Comparison of ENCODE assay signal across 22 cellular contexts in the genomic region with DNA sequence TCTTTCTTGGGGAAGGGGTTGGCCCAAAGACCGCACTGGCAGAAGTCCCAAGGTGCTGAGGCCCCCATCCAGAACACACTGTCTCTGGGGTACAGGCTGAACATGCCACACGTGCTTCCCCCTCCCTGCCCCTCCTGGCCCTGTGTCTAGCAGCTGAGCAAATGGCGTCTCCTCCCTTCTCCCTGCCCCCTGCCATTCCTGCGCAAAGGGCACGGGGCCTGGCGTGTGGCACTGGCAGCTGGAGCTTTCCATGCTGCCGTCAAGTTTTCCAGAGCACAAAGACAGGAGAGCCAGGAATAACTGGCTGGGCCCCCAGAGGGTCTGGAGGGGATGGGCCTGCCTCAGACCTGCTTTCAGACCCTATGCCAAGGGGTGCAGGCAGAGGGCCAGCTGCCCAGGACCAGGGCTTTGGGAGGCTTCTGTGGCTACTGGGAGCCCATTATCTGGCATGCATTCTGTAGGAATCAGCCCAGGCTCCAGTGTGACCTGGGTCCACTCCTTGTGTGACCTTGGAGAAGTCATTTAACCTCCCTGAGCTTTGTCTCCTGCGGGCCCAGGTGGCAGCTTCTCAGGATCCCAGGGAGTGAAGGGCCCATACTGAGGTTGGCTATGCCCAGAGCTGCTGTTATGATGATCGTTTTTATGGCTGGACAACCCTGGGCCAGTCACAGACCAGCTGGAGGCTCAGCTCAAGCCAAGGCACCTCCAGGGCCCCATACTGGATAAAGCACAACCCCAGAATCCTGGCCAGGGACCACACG. TPM values are rescaled to one million over a fixed set of nuclear protein-coding genes. Genes with fewer than 3 reads are reported as not detected.
A peak's percentile ranks its signal among the peaks of the same experiment; 100 is the strongest.
DNase-seq lines count a peak whose midpoint lies in the region; ATAC-seq and TF ChIP-seq lines count a peak whose summit lies in the region.
"Had no signal": no experiment of that assay in that cellular context is flagged by ENCODE, and none has a peak within 500 bp of the region (broad histone marks: within the 10 kb centered on the region; RNA-seq: fewer than 3 reads in every experiment).

No MANE protein-coding gene starts in this region.

- H3K4me3 Mint-ChIP-seq in effector memory CD8-positive, alpha-beta T cell: no peak overlapping the region
- H3K4me3 Mint-ChIP-seq: activated CD4-positive, alpha-beta T cell treated with anti-CD3 and anti-CD28 coated beads for 36 hours; activated naive CD4-positive, alpha-beta T cell treated with anti-CD3 and anti-CD28 coated beads, Interleukin-2, amount 10 ng/mL, durations not matched to agents 7 days and 5 days had no signal

- H3K9me2 ChIP-seq in HCT116 (ENCODE audit: insufficient read depth): no peaks in the 10 kb centered on the region

- H3K79me2 ChIP-seq in HCT116 (ENCODE audit: insufficient read depth, low read length): no peaks in the 10 kb centered on the region

- WGBS in stomach, 5 donors: 76 to 86% (median 77%) methylated on average over 9 to 10 of the region's 10 CpGs; no CpG with 5 or more reads in 1 of the 5 donors

- TF ChIP-seq EP300 in stomach (IDR thresholded peaks at IDR 0.05): no peak

- DNase-seq in HCT116 (ENCODE audit: low read depth, low spot score) (no peak), lower lobe of right lung (no peak), stomach (no peak), KG1 (lab: John Stamatoyannopoulos, UW) (no peak), NCI-H1105 treated with DMSO at 0.1 percent for 48 hours (lab: John Stamatoyannopoulos, UW) (no peak)
- no peak for DNase-seq in effector memory CD8-positive, alpha-beta T cell
- DNase-seq: activated CD4-positive, alpha-beta T cell treated with anti-CD3 and anti-CD28 coated beads for 36 hours; activated naive CD4-positive, alpha-beta T cell treated with anti-CD3 and anti-CD28 coated beads, Interleukin-2, amount 10 ng/mL, durations not matched to agents 7 days and 5 days; COR-L47; effector CD8-positive, alpha-beta T cell; NCI-H1048; NK-92 treated with Interleukin-12 subunit alpha and Interleukin-12 subunit beta, amount 100 ng/mL, for 24 hours; right lobe of liver; stimulated activated CD4-positive, alpha-beta T cell treated with anti-CD3 and anti-CD28 coated beads, Interleukin-4, amount 100 ng/mL, for 1 hour; stimulated activated CD8-positive, alpha-beta memory T cell treated with anti-CD3 and anti-CD28 coated beads, Interleukin-4, amount 100 ng/mL, for 48 hours; T-helper 9 cell had no signal

- CTCF ChIA-PET in HCT116 (lab: Charles Lee): no interaction called here

- H3K36me3 Mint-ChIP-seq in effector memory CD8-positive, alpha-beta T cell (ENCODE audit: insufficient read depth): no peaks in the 10 kb centered on the region
- H3K36me3 Mint-ChIP-seq: activated naive CD4-positive, alpha-beta T cell treated with anti-CD3 and anti-CD28 coated beads, Interleukin-2, amount 10 ng/mL, durations not matched to agents 7 days and 5 days had no signal

- intact Hi-C loops in HCT116 (cut with micrococcal nuclease): no loop called here
- intact Hi-C loops in lower lobe of right lung (cut with DNase I): no loop called here
- intact Hi-C loops in stomach (cut with DNase I; ENCODE audit: low total_unique reads): no loop called here

- H3K36me3 ChIP-seq in HCT116 (ENCODE audit: control insufficient read depth in 1 of 2, insufficient read depth in 2 of 2, low read length in 2 of 2): no peaks in the 10 kb centered on the region
- H3K36me3 ChIP-seq in lower lobe of right lung: no peaks in the 10 kb centered on the region
- no peaks in the 10 kb centered on the region for H3K36me3 ChIP-seq in stomach
- H3K36me3 ChIP-seq: right lobe of liver, upper lobe of left lung had no signal

- peaks cover 9 to 25% of the 10 kb centered on the region in 2 experiments for H3K4me1 ChIP-seq in HCT116 (ENCODE audit: control insufficient read depth in 1 of 2, insufficient read depth in 2 of 2, low read length in 2 of 2)
- H3K4me1 ChIP-seq in lower lobe of right lung: no peaks in the 10 kb centered on the region
- peaks cover 20 to 60% (median 40%) of the 10 kb centered on the region in 4 donors for H3K4me1 ChIP-seq in stomach
- H3K4me1 ChIP-seq: right lobe of liver had no signal

- peak overlapping the region; percentile 21 for H2AFZ ChIP-seq in HCT116 (ENCODE audit: low read depth, low read length, poor library complexity, severe bottlenecking)

- H3K4me3 ChIP-seq in HCT116 (replicated peaks in 1 of 2; ENCODE audit: low read depth in 1 of 2, low read length in 2 of 2): no peak overlapping the region
- no peak overlapping the region for H3K4me3 ChIP-seq in lower lobe of right lung
- H3K4me3 ChIP-seq in stomach: peak overlapping the region in 2 of 4 donors; percentile 5 to 32
- H3K4me3 ChIP-seq: right lobe of liver had no signal

- H3K9me3 Mint-ChIP-seq in effector memory CD8-positive, alpha-beta T cell: no peaks in the 10 kb centered on the region
- H3K9me3 Mint-ChIP-seq: activated naive CD4-positive, alpha-beta T cell treated with anti-CD3 and anti-CD28 coated beads, Interleukin-2, amount 10 ng/mL, durations not matched to agents 7 days and 5 days had no signal

- H3K27me3 ChIP-seq in HCT116 (ENCODE audit: insufficient read depth, low read length) (no peaks in the 10 kb centered on the region), lower lobe of right lung (ENCODE audit: low read depth) (peaks cover 4% of the 10 kb centered on the region), stomach (no peaks in the 10 kb centered on the region)
- H3K27me3 ChIP-seq: right lobe of liver, upper lobe of left lung had no signal

- peaks cover 0 to 6% of the 10 kb centered on the region in 2 donors for H3K27me3 Mint-ChIP-seq in effector memory CD8-positive, alpha-beta T cell
- H3K27me3 Mint-ChIP-seq: activated CD4-positive, alpha-beta T cell treated with anti-CD3 and anti-CD28 coated beads for 36 hours; activated naive CD4-positive, alpha-beta T cell treated with anti-CD3 and anti-CD28 coated beads, Interleukin-2, amount 10 ng/mL, durations not matched to agents 7 days and 5 days had no signal

- RAD21 ChIA-PET in HCT116 (lab: Charles Lee; ENCODE audit: low non-redundant PET in 1 of 2, low total read pairs in 2 of 2, uncharacterized antibody in 2 of 2, unreplicated experiment in 2 of 2): no interaction called here

- TF ChIP-seq CTCF in HCT116 (IDR thresholded peaks at IDR 0.05 in 2 of 3, conservative IDR thresholded peaks at IDR 0.05 in 1 of 3; ENCODE audit: borderline replicate concordance in 1 of 3, insufficient read depth in 1 of 3, low read depth in 2 of 3, low read length in 2 of 3) (no peak), lower lobe of right lung (IDR thresholded peaks at IDR 0.05) (no peak), stomach (IDR thresholded peaks at IDR 0.05) (no peak)

- TF ChIP-seq RAD21 in HCT116 (IDR thresholded peaks at IDR 0.05; ENCODE audit: low read depth): no peak

- no peak overlapping the region for H3K27ac Mint-ChIP-seq in effector memory CD8-positive, alpha-beta T cell
- H3K27ac Mint-ChIP-seq: activated CD4-positive, alpha-beta T cell treated with anti-CD3 and anti-CD28 coated beads for 36 hours; activated naive CD4-positive, alpha-beta T cell treated with anti-CD3 and anti-CD28 coated beads, Interleukin-2, amount 10 ng/mL, durations not matched to agents 7 days and 5 days had no signal

- BruUV-seq in HCT116 (replicated peaks; lab: Mats Ljungman, UMichigan): no TSS peak

- H3K4me1 Mint-ChIP-seq in effector memory CD8-positive, alpha-beta T cell (ENCODE audit: low read depth in 2 of 2): no peaks in the 10 kb centered on the region
- H3K4me1 Mint-ChIP-seq: activated CD4-positive, alpha-beta T cell treated with anti-CD3 and anti-CD28 coated beads for 36 hours; activated naive CD4-positive, alpha-beta T cell treated with anti-CD3 and anti-CD28 coated beads, Interleukin-2, amount 10 ng/mL, durations not matched to agents 7 days and 5 days had no signal

- H3K9me3 ChIP-seq in HCT116 (ENCODE audit: control insufficient read depth in 1 of 2, insufficient read depth in 1 of 2, low read depth in 1 of 2, low read length in 2 of 2) (no peaks in the 10 kb centered on the region), lower lobe of right lung (no peaks in the 10 kb centered on the region), stomach (no peaks in the 10 kb centered on the region)
- H3K9me3 ChIP-seq: right lobe of liver, upper lobe of left lung had no signal

- POLR2A ChIA-PET in HCT116 (lab: Charles Lee): no interaction called here

- H3K9ac ChIP-seq in HCT116 (ENCODE audit: low read length): no peak overlapping the region

- H4K20me1 ChIP-seq in HCT116 (ENCODE audit: insufficient read depth): no peaks in the 10 kb centered on the region

- TF ChIP-seq POLR2A in HCT116 (IDR thresholded peaks at IDR 0.05; ENCODE audit: borderline replicate concordance, extremely low read depth, insufficient read depth, insufficient read length): no peak
- TF ChIP-seq POLR2A in stomach (IDR thresholded peaks at IDR 0.05): no peak

- ATAC-seq in HCT116 (no peak), lower lobe of right lung (no peak), GM21825 (IDR thresholded peaks at IDR 0.05; ENCODE audit: unreplicated experiment) (no peak)
- ATAC-seq in effector memory CD8-positive, alpha-beta T cell (replicated peaks): no peak
- ATAC-seq: activated CD4-positive, alpha-beta T cell treated with anti-CD3 and anti-CD28 coated beads for 36 hours; right lobe of liver had no signal

- H3K27ac ChIP-seq in HCT116 (ENCODE audit: low read depth, low read length) (no peak overlapping the region; the same call in 1 of the 2 replicates), cingulate gyrus (ENCODE audit: low read depth, low read length) (peak overlapping the region; percentile 98), lower lobe of right lung (peak overlapping the region; percentile 11), stomach (peak overlapping the region in 4 of 5 donors; percentile 64 to 85 (median 76))
- H3K27ac ChIP-seq: right lobe of liver had no signal

- H3K4me2 ChIP-seq in HCT116 (ENCODE audit: low read length): peak overlapping the region; percentile 54

TF ChIP-seq in HCT116, 20 proteins besides CTCF, POLR2A, EP300 and RAD21:
- no peak for TF ChIP-seq ZFX (IDR thresholded peaks at IDR 0.05)
- no peak for TF ChIP-seq TCF7L2 (IDR thresholded peaks at IDR 0.05; ENCODE audit: borderline replicate concordance, extremely low read depth, insufficient read depth, insufficient read length)
- no peak for TF ChIP-seq SIN3A (IDR thresholded peaks at IDR 0.05; ENCODE audit: low read depth)
- TF ChIP-seq SP1 (IDR thresholded peaks at IDR 0.05; ENCODE audit: low read depth): no peak
- TF ChIP-seq YY1 (IDR thresholded peaks at IDR 0.05; ENCODE audit: extremely low read depth, insufficient replicate concordance, low read depth, low read length): no peak

RNA-seq across cellular contexts. Expression of a gene that starts 0.7 kb away (rescaled TPM):
- total RNA-seq in HCT116 (2021; ENCODE audit: unreplicated experiment): 0.20 TPM
- 0.08 and 0.30 TPM in 2 replicates for polyA plus RNA-seq in HCT116 (2012)
- total RNA-seq in lower lobe of right lung: 2.2 TPM
- 1 to 10 TPM in 4 of 5 donors, under 1 TPM in 1; 0.29 to 8.5 (median 2.2) TPM for total RNA-seq in stomach
- 1 to 10 TPM; 1.1 to 3.4 (median 2.7) TPM for polyA plus RNA-seq in stomach
- total RNA-seq: lung microvascular endothelial cell had no signal

RNA-seq across cellular contexts. Expression of a gene that starts 13.3 kb away (rescaled TPM):
- total RNA-seq in HCT116 (2021; ENCODE audit: unreplicated experiment): not detected
- not detected in 2 replicates for polyA plus RNA-seq in HCT116 (2012)
- not detected for total RNA-seq in lower lobe of right lung
- total RNA-seq in stomach: not detected
- not detected for polyA plus RNA-seq in stomach
- total RNA-seq: activated CD4-positive, alpha-beta T cell treated with anti-CD3 and anti-CD28 coated beads for 36 hours; fibroblast of villous mesenchyme; lung microvascular endothelial cell; right lobe of liver; upper lobe of left lung had no signal
- polyA plus RNA-seq: neural cell had no signal
